1 cellular context compared by ENCODE assay signal in genomic region chr19:33490041-33490451, GRCh38.
TF ChIP-seq lines count a peak whose summit lies in the region.

No MANE protein-coding gene starts in this region.

TF ChIP-seq in H1, 55 proteins besides CTCF, POLR2A, EP300 and RAD21:
- no peak for TF ChIP-seq EZH2 (IDR thresholded peaks at IDR 0.05; ENCODE audit: low read depth, low read length, severe bottlenecking)
- TF ChIP-seq RBBP5 (IDR thresholded peaks at IDR 0.05; ENCODE audit: borderline replicate concordance, low read depth, low read length) = no peak
